ENCODE assay signal across 9 cellular contexts in the genomic region with DNA sequence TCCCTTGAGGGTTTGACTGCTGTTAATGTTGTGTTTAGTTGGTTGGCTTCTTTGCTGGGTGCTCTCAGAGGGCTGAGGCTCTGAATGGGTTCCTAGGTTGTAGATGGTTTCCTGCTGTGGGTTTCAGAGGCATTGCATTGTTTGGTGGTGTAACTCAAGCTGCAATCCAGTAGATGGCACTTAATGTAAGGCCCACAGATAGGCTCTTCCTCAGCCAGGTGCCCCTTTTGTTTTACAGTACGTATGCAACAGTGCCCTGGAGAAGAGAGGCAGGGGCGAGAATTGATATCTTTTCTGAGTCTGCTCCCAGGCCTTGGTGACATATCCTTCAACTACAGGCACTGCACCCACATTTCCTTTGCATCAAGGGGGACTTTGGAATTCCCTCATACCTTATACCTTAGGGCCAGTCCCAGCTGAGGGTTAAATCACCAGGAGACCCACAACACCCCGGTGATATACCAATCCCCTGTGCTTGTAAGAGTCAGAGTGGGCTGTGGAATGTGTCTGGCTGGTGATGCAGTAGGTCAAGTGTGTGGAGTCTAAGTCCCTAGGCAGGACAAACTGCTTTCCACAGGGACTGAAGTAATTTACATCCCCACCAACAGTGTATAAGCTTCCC. TPM values are rescaled to one million over a fixed set of nuclear protein-coding genes. Genes with fewer than 3 reads are reported as not detected.
A peak's percentile ranks its signal among the peaks of the same experiment; 100 is the strongest.
DNase-seq lines count a peak whose midpoint lies in the region; ATAC-seq, FAIRE-seq and TF ChIP-seq lines count a peak whose summit lies in the region.
"Had no signal": no experiment of that assay in that cellular context is flagged by ENCODE, and none has a peak within 500 bp of the region (broad histone marks: within the 10 kb centered on the region; RNA-seq: fewer than 3 reads in every experiment).

No MANE protein-coding gene starts in this region.

- H3K9me3 ChIP-seq in A549: no peaks in the 10 kb centered on the region
- no peaks in the 10 kb centered on the region for H3K9me3 ChIP-seq in K562 (replicated peaks; ENCODE audit: control insufficient read depth, insufficient read depth, low read depth, low read length)
- H3K9me3 ChIP-seq in right cardiac atrium (ENCODE audit: control insufficient read depth, low read length): no peaks in the 10 kb centered on the region

- no peaks in the 10 kb centered on the region for H3K4me1 Mint-ChIP-seq in mesothelial cell of epicardium

- in situ Hi-C loops in K562 (cut with MboI): no loop called here

- POLR2A ChIA-PET in A549 (lab: Yijun Ruan, JAX): no interaction called here
- POLR2A ChIA-PET in K562 (lab: Yijun Ruan, JAX): interaction anchor here (0.6 to 2.1 kb wide), 2 partner anchors 66 to 168 kb away, joined by 3 to 7 read pairs; a partner anchor contains a TSS

- H3K27me3 ChIP-seq in K562 (ENCODE audit: control insufficient read depth in 2 of 2, insufficient read depth in 2 of 2, low read length in 2 of 2): peaks cover 0 to 5% of the 10 kb centered on the region in 2 experiments; a peak in 3 of 5 replicates
- no peaks in the 10 kb centered on the region for H3K27me3 ChIP-seq in right cardiac atrium (ENCODE audit: control insufficient read depth, insufficient read depth)

- no peak overlapping the region for H3K27ac Mint-ChIP-seq in mesothelial cell of epicardium

- no peak overlapping the region for H3K4me3 Mint-ChIP-seq in mesothelial cell of epicardium

- H3K36me3 ChIP-seq in K562 (ENCODE audit: control insufficient read depth, insufficient read depth, low read length): no peaks in the 10 kb centered on the region

- WGBS in A549 (ENCODE audit: missing lambda C conversion rate): 19% methylated on average over 3 of the region's 3 CpGs
- 0% methylated on average over 3 of the region's 3 CpGs for WGBS in K562 (ENCODE audit: insufficient coverage, low coverage, missing lambda C conversion rate)
- 52% methylated on average over 3 of the region's 3 CpGs for WGBS in right cardiac atrium

- TF ChIP-seq POLR2A in A549 (IDR thresholded peaks at IDR 0.05; ENCODE audit: low read length) (no peak), K562 (conservative IDR thresholded peaks at IDR 0.05) (no peak)

- no peaks in the 10 kb centered on the region for H3K4me1 ChIP-seq in A549
- H3K4me1 ChIP-seq in K562 (replicated peaks in 1 of 2; ENCODE audit: control insufficient read depth in 2 of 2, insufficient read depth in 2 of 2, low read length in 2 of 2): no peaks in the 10 kb centered on the region
- no peaks in the 10 kb centered on the region for H3K4me1 ChIP-seq in right cardiac atrium (ENCODE audit: control insufficient read depth, insufficient read depth, low read length)

- no peaks in the 10 kb centered on the region for H3K36me3 Mint-ChIP-seq in mesothelial cell of epicardium

- TF ChIP-seq RAD21 in A549 (conservative IDR thresholded peaks at IDR 0.05 in 1 of 2, IDR thresholded peaks at IDR 0.05 in 1 of 2) (peak in 1 of 2 experiments; percentile 23; a peak in 2 of 5 replicates), K562 (CRISPR knock-in tag; conservative IDR thresholded peaks at IDR 0.05 in 1 of 2, IDR thresholded peaks at IDR 0.05 in 1 of 2) (peak; percentile 34 to 62; a peak in 3 of 4 replicates)

- TF ChIP-seq EP300 in A549 (IDR thresholded peaks at IDR 0.05): no peak
- no peak for TF ChIP-seq EP300 in K562 (IDR thresholded peaks at IDR 0.05; ENCODE audit: low read length)

- no peak overlapping the region for H3K9ac ChIP-seq in K562 (ENCODE audit: insufficient read depth in 1 of 2, low read depth in 2 of 2, low read length in 2 of 2)

- BruUV-seq in K562 (replicated peaks; lab: Mats Ljungman, UMichigan): no TSS peak

- ATAC-seq in A549: peak; percentile 75 to 79; a peak in 5 of 6 replicates
- ATAC-seq in HG02763 (IDR thresholded peaks at IDR 0.05; ENCODE audit: unreplicated experiment): peak; percentile 83
- peak; percentile 91 for ATAC-seq in K562
- ATAC-seq in right cardiac atrium: no peak

- H3K4me3 ChIP-seq in A549 (no peak overlapping the region), K562 (no peak overlapping the region), right cardiac atrium (ENCODE audit: low read length) (no peak overlapping the region)

- no peaks in the 10 kb centered on the region for H4K20me1 ChIP-seq in K562 (replicated peaks; ENCODE audit: control insufficient read depth, insufficient read depth, low read length)

- DNase-seq in A549 (ENCODE audit: low read depth in 1 of 2, low spot score in 1 of 2) (peak in 1 of 2 experiments; percentile 15), GM18507 (ENCODE audit: extremely low spot score, insufficient read length, low read depth) (no peak), NCI-H146 (lab: John Stamatoyannopoulos, UW) (peak; percentile 46), K562 (ENCODE audit: extremely low read depth in 1 of 4, low spot score in 3 of 4) (peak in 1 of 4 experiments; percentile 25), NCI-H446 (lab: John Stamatoyannopoulos, UW) (no peak), right cardiac atrium (no peak), mesothelial cell of epicardium (ENCODE audit: low spot score in 2 of 2, unreplicated experiment in 2 of 2) (no peak)

- no peaks in the 10 kb centered on the region for H3K9me3 Mint-ChIP-seq in mesothelial cell of epicardium

- H2AFZ ChIP-seq in K562 (ENCODE audit: low read depth, low read length): no peak overlapping the region

- intact Hi-C loops in K562 (cut with micrococcal nuclease): loop anchor here (10.0 kb wide), 1 partner anchor 431 kb away; no protein-coding TSS in a partner anchor
- intact Hi-C loops in right cardiac atrium (cut with DNase I): no loop called here

- peaks cover 31% of the 10 kb centered on the region for H3K27me3 Mint-ChIP-seq in mesothelial cell of epicardium (ENCODE audit: low read depth)

- H3K9me1 ChIP-seq in K562 (ENCODE audit: control insufficient read depth, insufficient read depth, low read length): no peaks in the 10 kb centered on the region

- H3K4me2 ChIP-seq in A549: no peak overlapping the region
- no peak overlapping the region for H3K4me2 ChIP-seq in K562 (ENCODE audit: insufficient read depth, low read length)

- no peaks in the 10 kb centered on the region for H3K79me2 ChIP-seq in K562 (ENCODE audit: control insufficient read depth, insufficient read depth, low read length)

- CTCF ChIA-PET in A549 (lab: Yijun Ruan, JAX) (no interaction called here), K562 (lab: Yijun Ruan, JAX; ENCODE audit: low intra/inter-chr PET ratio) (interaction anchor here (0.6 kb wide), 1 partner anchor 325 kb away, joined by 3 read pairs; no protein-coding TSS in a partner anchor)

- no peak overlapping the region for H3K27ac ChIP-seq in A549
- H3K27ac ChIP-seq in K562 (ENCODE audit: extremely low read depth, low read depth, low read length): no peak overlapping the region
- H3K27ac ChIP-seq in right cardiac atrium (ENCODE audit: low read length): no peak overlapping the region

- TF ChIP-seq CTCF in A549 (IDR thresholded peaks at IDR 0.05): no peak
- peak; percentile 36 to 61 (median 47); a peak in 5 of 6 replicates for TF ChIP-seq CTCF in K562 (IDR thresholded peaks at IDR 0.05 in 2 of 3, conservative IDR thresholded peaks at IDR 0.05 in 1 of 3; ENCODE audit: insufficient read depth in 2 of 3, low read depth in 1 of 3, low read length in 3 of 3)
- TF ChIP-seq CTCF in mesothelial cell of epicardium (IDR thresholded peaks at IDR 0.05; ENCODE audit: unreplicated experiment): no peak

- no peak for FAIRE-seq in A549 (lab: Jason Lieb, UNC)
- peak; percentile 60 for FAIRE-seq in GM18507 (lab: Jason Lieb, UNC)
- peak; percentile 29 for FAIRE-seq in K562 (lab: Jason Lieb, UNC)

TF ChIP-seq in A549, 52 proteins besides CTCF, POLR2A, EP300 and RAD21 (continues in another document):
- TF ChIP-seq RCOR1 (IDR thresholded peaks at IDR 0.05; ENCODE audit: low read depth, low read length): no peak

TF ChIP-seq in K562, 482 proteins besides CTCF, POLR2A, EP300 and RAD21:
- TF ChIP-seq MAFF (IDR thresholded peaks at IDR 0.05; ENCODE audit: low read length): no peak
- TF ChIP-seq ZNF766 (CRISPR knock-in tag; conservative IDR thresholded peaks at IDR 0.05): no peak
- peak; percentile 26; the same call in 1 of the 2 replicates for TF ChIP-seq SMC3 (conservative IDR thresholded peaks at IDR 0.05; ENCODE audit: insufficient read depth, low read depth, low read length)
- TF ChIP-seq, protein P1, sequence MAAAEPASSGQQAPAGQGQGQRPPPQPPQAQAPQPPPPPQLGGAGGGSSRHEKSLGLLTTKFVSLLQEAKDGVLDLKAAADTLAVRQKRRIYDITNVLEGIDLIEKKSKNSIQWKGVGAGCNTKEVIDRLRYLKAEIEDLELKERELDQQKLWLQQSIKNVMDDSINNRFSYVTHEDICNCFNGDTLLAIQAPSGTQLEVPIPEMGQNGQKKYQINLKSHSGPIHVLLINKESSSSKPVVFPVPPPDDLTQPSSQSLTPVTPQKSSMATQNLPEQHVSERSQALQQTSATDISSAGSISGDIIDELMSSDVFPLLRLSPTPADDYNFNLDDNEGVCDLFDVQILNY (CRISPR knock-in tag; IDR thresholded peaks at IDR 0.05): no peak
- TF ChIP-seq POLR2H (tag; IDR thresholded peaks at IDR 0.05; ENCODE audit: low read depth): no peak
- no peak for TF ChIP-seq ARHGAP35 (IDR thresholded peaks at IDR 0.05; ENCODE audit: partially characterized antibody)

RNA-seq across cellular contexts. Expression of a gene that starts 7.0 kb away (rescaled TPM):
- polyA plus RNA-seq in A549 (2011; rRNA removed) (not detected in 2 replicates), A549 (2017; fragmentation: RNase III; extraction: RNeasy Plus Mini Kit Qiagen cat#74134 plus additional on column Dnase treatment) (not detected in 3 replicates), K562 (2011; rRNA removed) (not detected in 2 replicates), K562 (2014; fragmentation: Illumina TruSeq; extraction: Trizol) (not detected in 2 replicates), K562 (2014; fragmentation: Nextera tagmentation; extraction: Ambion mirVana) (not detected), K562 (2014; rRNA removed) (not detected in 2 replicates), right cardiac atrium (0.05 TPM)
- not detected in 2 replicates for polyA plus RNA-seq in A549 (2012; cell fraction: cytosol; rRNA removed)
- polyA plus RNA-seq in A549 (2012; cell fraction: nucleus; rRNA removed): not detected in 2 replicates
- polyA minus RNA-seq in A549 (2011; rRNA and poly(A)+ RNA removed): not detected in 2 replicates
- total RNA-seq in K562 (2011; cell fraction: chromatin; rRNA removed; ENCODE audit: low replicate concordance): not detected in 2 replicates
- not detected in 2 replicates for total RNA-seq in K562 (2011; cell fraction: nucleolus; rRNA removed)
- not detected in 2 replicates for total RNA-seq in K562 (2011; cell fraction: nucleoplasm; rRNA removed)
- total RNA-seq in K562 (2014; rRNA removed) (not detected in 2 replicates), K562 (2014; rRNA removed; fragmentation: Illumina TruSeq; extraction: Trizol) (not detected in 2 replicates), K562 (2015; rRNA removed; fragmentation: Illumina TruSeq; extraction: Trizol) (not detected in 2 replicates), K562 (2021) (not detected in 2 replicates), right cardiac atrium (not detected), mesothelial cell of epicardium (0.24 to 0.77 TPM (median 0.34 TPM) in 3 replicates)
- not detected in 2 replicates for polyA plus RNA-seq in K562 (2011; cell fraction: cytosol; rRNA removed)
- not detected in 2 replicates for polyA plus RNA-seq in K562 (2011; cell fraction: nucleus; rRNA removed)
- polyA plus RNA-seq in K562 (2012): not detected in 2 replicates
- polyA minus RNA-seq in K562 (2011; rRNA and poly(A)+ RNA removed): not detected in 2 replicates
- not detected in 2 replicates for polyA minus RNA-seq in K562 (2011; cell fraction: cytosol; rRNA and poly(A)+ RNA removed)
- not detected in 2 replicates for polyA minus RNA-seq in K562 (2011; cell fraction: nucleus; rRNA and poly(A)+ RNA removed)
- total RNA-seq: dermis microvascular lymphatic vessel endothelial cell had no signal

Comparison
In these comparisons a context has a peak if more than half of its experiments do, and no peak if none do; other contexts are left out.
1. ATAC-seq: peak in A549 (2 of 2), HG02763 (single experiment) and K562 (single experiment); none in right cardiac atrium (0 of 2).
2. CTCF ChIP-seq: peak in K562 (3 of 3); none in A549 (single experiment) and mesothelial cell of epicardium (single experiment).